Comparison of ENCODE assay signal across 24 cellular contexts in genomic region chr6:137269347-137269746, GRCh38. TPM values are rescaled to one million over a fixed set of nuclear protein-coding genes. Genes with fewer than 3 reads are reported as not detected.
DNase-seq lines count a peak whose midpoint lies in the region; ATAC-seq, FAIRE-seq and TF ChIP-seq lines count a peak whose summit lies in the region.
"Had no signal": no experiment of that assay in that cellular context is flagged by ENCODE, and none has a peak within 500 bp of the region (broad histone marks: within the 10 kb centered on the region; RNA-seq: fewer than 3 reads in every experiment).

No MANE protein-coding gene starts in this region.

- 73% methylated on average over 3 of the region's 3 CpGs for WGBS in HepG2 (ENCODE audit: low lambda C conversion rate)
- WGBS in right lobe of liver (ENCODE audit: insufficient coverage, low coverage, low lambda C conversion rate, missing lambda C conversion rate): 65% methylated on average over 3 of the region's 3 CpGs

- ATAC-seq in HepG2 (no peak), right lobe of liver (no peak)
- ATAC-seq in stimulated activated effector memory CD8-positive, alpha-beta T cell treated with anti-CD3 and anti-CD28 coated beads, Interleukin-12 subunit alpha, Interleukin-12 subunit beta, amount 100 ng/mL, for 72 hours: peak; percentile 51
- ATAC-seq: A549, GM23338 had no signal

- TF ChIP-seq RAD21 in HepG2 (CRISPR knock-in tag; IDR thresholded peaks at IDR 0.05): no peak

- no peaks in the 10 kb centered on the region for H3K79me2 ChIP-seq in HepG2 (ENCODE audit: insufficient read depth, low read length)

- no peaks in the 10 kb centered on the region for H4K20me1 ChIP-seq in HepG2 (ENCODE audit: insufficient read depth, low read length)

- peaks cover 12% of the 10 kb centered on the region for H3K4me1 Mint-ChIP-seq in T-helper 1 cell treated with Interleukin-12 subunit alpha and Interleukin-12 subunit beta and Interleukin-4 antibody, amounts not matched to agents 30 μg/mL and 1 μg/mL, for 36 hours (ENCODE audit: low read depth)
- peaks cover 42 to 53% of the 10 kb centered on the region in 2 donors for H3K4me1 Mint-ChIP-seq in immature natural killer cell
- H3K4me1 Mint-ChIP-seq in stimulated activated effector memory CD8-positive, alpha-beta T cell treated with anti-CD3 and anti-CD28 coated beads, Interleukin-12 subunit alpha, Interleukin-12 subunit beta, amount 100 ng/mL, for 72 hours: peaks cover 16% of the 10 kb centered on the region

- intact Hi-C loops in HepG2 (cut with micrococcal nuclease; ENCODE audit: unreplicated experiment): no loop called here
- intact Hi-C loops in right lobe of liver (cut with DNase I): loop anchor here in 1 of 2 donors (10.0 kb wide), 1 partner anchor 365 kb away; no protein-coding TSS in a partner anchor

- H3K36me3 ChIP-seq in HepG2 (replicated peaks in 1 of 2; ENCODE audit: control insufficient read depth in 1 of 2, insufficient read depth in 2 of 2, low read length in 2 of 2) (no peaks in the 10 kb centered on the region), right lobe of liver (no peaks in the 10 kb centered on the region)

- peak overlapping the region; percentile 21 for H3K27ac Mint-ChIP-seq in T-helper 1 cell treated with Interleukin-12 subunit alpha and Interleukin-12 subunit beta and Interleukin-4 antibody, amounts not matched to agents 30 μg/mL and 1 μg/mL, for 36 hours
- H3K27ac Mint-ChIP-seq in immature natural killer cell: peak overlapping the region; percentile 69 to 95 (median 83)
- H3K27ac Mint-ChIP-seq in stimulated activated effector memory CD8-positive, alpha-beta T cell treated with anti-CD3 and anti-CD28 coated beads, Interleukin-12 subunit alpha, Interleukin-12 subunit beta, amount 100 ng/mL, for 72 hours: no peak overlapping the region
- H3K27ac Mint-ChIP-seq: CD4-positive, alpha-beta T cell; GM23338 had no signal

- H3K4me1 ChIP-seq in HepG2 (ENCODE audit: insufficient read depth, low read length) (no peaks in the 10 kb centered on the region), right lobe of liver (no peaks in the 10 kb centered on the region)
- H3K4me1 ChIP-seq: A549 had no signal

- H3K9ac ChIP-seq in HepG2 (ENCODE audit: insufficient read depth, low read depth, low read length): no peak overlapping the region

- CTCF ChIA-PET in HepG2 (lab: Yijun Ruan, JAX; ENCODE audit: low intra/inter-chr PET ratio, low total read pairs): no interaction called here

- H3K4me3 ChIP-seq in HepG2 (replicated peaks in 1 of 3; ENCODE audit: insufficient read depth in 1 of 3, low read depth in 2 of 3, low read length in 3 of 3) (no peak overlapping the region), right lobe of liver (no peak overlapping the region)
- H3K4me3 ChIP-seq: A549, GM12878, GM23338 had no signal

- H3K9me3 Mint-ChIP-seq in T-helper 1 cell treated with Interleukin-12 subunit alpha and Interleukin-12 subunit beta and Interleukin-4 antibody, amounts not matched to agents 30 μg/mL and 1 μg/mL, for 36 hours: peaks cover 4% of the 10 kb centered on the region
- H3K9me3 Mint-ChIP-seq in immature natural killer cell: peaks cover 0 to 1% (median 0%) of the 10 kb centered on the region in 6 donors
- H3K9me3 Mint-ChIP-seq in stimulated activated effector memory CD8-positive, alpha-beta T cell treated with anti-CD3 and anti-CD28 coated beads, Interleukin-12 subunit alpha, Interleukin-12 subunit beta, amount 100 ng/mL, for 72 hours: peaks cover 3% of the 10 kb centered on the region
- H3K9me3 Mint-ChIP-seq: CD4-positive, alpha-beta T cell; GM23338 had no signal

- H3K9me3 ChIP-seq in HepG2 (ENCODE audit: low read length) (no peaks in the 10 kb centered on the region), right lobe of liver (no peaks in the 10 kb centered on the region)

- POLR2A ChIA-PET in HepG2 (lab: Yijun Ruan, JAX): no interaction called here

- BruUV-seq in HepG2 (replicated peaks; lab: Mats Ljungman, UMichigan): no TSS peak

- TF ChIP-seq CTCF in HepG2 (CRISPR knock-in tag; IDR thresholded peaks at IDR 0.05) (no peak), right lobe of liver (IDR thresholded peaks at IDR 0.05) (no peak)

- H3K27me3 Mint-ChIP-seq in T-helper 1 cell treated with Interleukin-12 subunit alpha and Interleukin-12 subunit beta and Interleukin-4 antibody, amounts not matched to agents 30 μg/mL and 1 μg/mL, for 36 hours (ENCODE audit: low read depth): peaks cover 59% of the 10 kb centered on the region
- H3K27me3 Mint-ChIP-seq in immature natural killer cell (ENCODE audit: low read depth in 3 of 3): peaks cover 0 to 7% (median 4%) of the 10 kb centered on the region in 3 donors

- no peak overlapping the region for H3K4me3 Mint-ChIP-seq in T-helper 1 cell treated with Interleukin-12 subunit alpha and Interleukin-12 subunit beta and Interleukin-4 antibody, amounts not matched to agents 30 μg/mL and 1 μg/mL, for 36 hours
- H3K4me3 Mint-ChIP-seq in immature natural killer cell: peak overlapping the region; percentile 40 to 65 (median 61)
- H3K4me3 Mint-ChIP-seq in stimulated activated effector memory CD8-positive, alpha-beta T cell treated with anti-CD3 and anti-CD28 coated beads, Interleukin-12 subunit alpha, Interleukin-12 subunit beta, amount 100 ng/mL, for 72 hours: no peak overlapping the region
- H3K4me3 Mint-ChIP-seq: CD4-positive, alpha-beta T cell; GM23338 had no signal

- peak; percentile 4 for FAIRE-seq in HepG2 (lab: Jason Lieb, UNC)
- FAIRE-seq: A549, GM12878, H54 had no signal

- no peak overlapping the region for H2AFZ ChIP-seq in HepG2 (ENCODE audit: low read length)
- H2AFZ ChIP-seq: GM23338 had no signal

- H3K27ac ChIP-seq in HepG2 (ENCODE audit: extremely low read length, insufficient read depth, low read length): no peak overlapping the region
- H3K27ac ChIP-seq in right lobe of liver: no peak overlapping the region
- H3K27ac ChIP-seq: 22Rv1, A549, C4-2B, HL-60 had no signal

- TF ChIP-seq EP300 in HepG2 (IDR thresholded peaks at IDR 0.05; ENCODE audit: low read depth in 2 of 2, low read length in 2 of 2): no peak
- TF ChIP-seq EP300 in HepG2 (CRISPR knock-in tag; IDR thresholded peaks at IDR 0.05; ENCODE audit: borderline replicate concordance): no peak

- DNase-seq in T-helper 1 cell (no peak), HepG2 (ENCODE audit: low spot score) (no peak), right lobe of liver (no peak), immature natural killer cell (peak; percentile 53 to 71 (median 70)), SIG-M5 (lab: John Stamatoyannopoulos, UW) (no peak)
- DNase-seq in stimulated activated effector memory CD8-positive, alpha-beta T cell treated with anti-CD3 and anti-CD28 coated beads, Interleukin-12 subunit alpha, Interleukin-12 subunit beta, amount 100 ng/mL, for 72 hours (ENCODE audit: low spot score in 2 of 2): no peak
- no peak for DNase-seq in activated CD8-positive, alpha-beta memory T cell treated with anti-CD3 and anti-CD28 coated beads, Interleukin-2, amount 50 U/mL, for 48 hours
- DNase-seq: AML-193; CD4-positive, alpha-beta T cell; COR-L47; DMS 273 treated with DMSO at 0.1 percent for 48 hours; DMS53; DND-41; EL; HCEC 1CT; IMR-90 had no signal

- H3K4me2 ChIP-seq in HepG2 (ENCODE audit: low read depth, low read length): no peak overlapping the region
- H3K4me2 ChIP-seq: A549, GM23338 had no signal

- H3K36me3 Mint-ChIP-seq in T-helper 1 cell treated with Interleukin-12 subunit alpha and Interleukin-12 subunit beta and Interleukin-4 antibody, amounts not matched to agents 30 μg/mL and 1 μg/mL, for 36 hours (ENCODE audit: low read depth): peaks cover 3% of the 10 kb centered on the region
- H3K36me3 Mint-ChIP-seq in immature natural killer cell: peaks cover 0 to 8% (median 0%) of the 10 kb centered on the region in 3 donors
- H3K36me3 Mint-ChIP-seq in stimulated activated effector memory CD8-positive, alpha-beta T cell treated with anti-CD3 and anti-CD28 coated beads, Interleukin-12 subunit alpha, Interleukin-12 subunit beta, amount 100 ng/mL, for 72 hours: no peaks in the 10 kb centered on the region

- in situ Hi-C loops in HepG2 (cut with HindIII; ENCODE audit: extremely low pct_ligation_motif_present, low pct_unique_long_range_greater_than_20kb): loop anchor here (5.0 kb wide), 1 partner anchor 177 kb away; no protein-coding TSS in a partner anchor

- TF ChIP-seq POLR2A in HepG2 (IDR thresholded peaks at IDR 0.05; ENCODE audit: insufficient read depth in 1 of 2, low read depth in 2 of 2, low read length in 2 of 2): no peak
- no peak for TF ChIP-seq POLR2A in right lobe of liver (IDR thresholded peaks at IDR 0.05)

- H3K27me3 ChIP-seq in HepG2 (ENCODE audit: control insufficient read depth in 1 of 2, insufficient read depth in 2 of 2, low read length in 2 of 2) (no peaks in the 10 kb centered on the region), right lobe of liver (no peaks in the 10 kb centered on the region)

TF ChIP-seq in HepG2, 621 proteins besides CTCF, POLR2A, EP300 and RAD21 (continues in another document):
- TF ChIP-seq MIXL1 (CRISPR knock-in tag; IDR thresholded peaks at IDR 0.05) (no peak), HOXA7 (CRISPR knock-in tag; IDR thresholded peaks at IDR 0.05) (no peak), CBX1 (IDR thresholded peaks at IDR 0.05; ENCODE audit: low read depth) (no peak), HCFC1 (IDR thresholded peaks at IDR 0.05; ENCODE audit: low read depth, low read length) (no peak)

RNA-seq across cellular contexts. Expression of gene IFNGR1, which starts 50.2 kb away (rescaled TPM):
- total RNA-seq in HepG2 (2016; rRNA removed; fragmentation: Illumina TruSeq; extraction: Trizol) (48.9 and 82.8 TPM in 2 replicates), right lobe of liver (10 to 100 TPM; 25.8 to 88.8 (median 37.4) TPM)
- total RNA-seq in HepG2 (2016; cell fraction: cytosol; rRNA removed; fragmentation: Illumina TruSeq; extraction: Trizol; ENCODE audit: low read depth): 8.4 and 9.4 TPM in 2 replicates
- 45.8 and 85.1 TPM in 2 replicates for total RNA-seq in HepG2 (2016; cell fraction: insoluble cytoplasmic fraction; rRNA removed; fragmentation: Illumina TruSeq; extraction: Trizol)
- 20.8 and 24.3 TPM in 2 replicates for total RNA-seq in HepG2 (2016; cell fraction: membrane; rRNA removed; fragmentation: Illumina TruSeq; extraction: Trizol)
- 88.6 and 101 TPM in 2 replicates for total RNA-seq in HepG2 (2016; cell fraction: nucleus; rRNA removed; fragmentation: Illumina TruSeq; extraction: Trizol)
- polyA plus RNA-seq in HepG2 (2011; rRNA removed) (71.6 and 87.8 TPM in 2 replicates), immature natural killer cell (10 to 100 TPM; 70.4 to 79.3 (median 70.4) TPM)
- polyA plus RNA-seq in HepG2 (2011; cell fraction: cytosol; rRNA removed): 34.2 and 50.3 TPM in 2 replicates
- 31.2 and 32.5 TPM in 2 replicates for polyA plus RNA-seq in HepG2 (2011; cell fraction: nucleus; rRNA removed)
- 50.2 and 52.0 TPM in 2 replicates for polyA plus RNA-seq in HepG2 (2012)
- 4.8 and 5.5 TPM in 2 replicates for polyA plus RNA-seq in HepG2 (2016; cell fraction: cytosol; fragmentation: Illumina TruSeq; extraction: Trizol; ENCODE audit: low read depth)
- 37.4 and 39.7 TPM in 2 replicates for polyA plus RNA-seq in HepG2 (2016; cell fraction: insoluble cytoplasmic fraction; fragmentation: Illumina TruSeq; extraction: Trizol; ENCODE audit: low read depth)
- 10.2 and 10.4 TPM in 2 replicates for polyA plus RNA-seq in HepG2 (2016; cell fraction: membrane; fragmentation: Illumina TruSeq; extraction: Trizol; ENCODE audit: low read depth)
- 112 and 116 TPM in 2 replicates for polyA plus RNA-seq in HepG2 (2016; cell fraction: nucleus; fragmentation: Illumina TruSeq; extraction: Trizol; ENCODE audit: insufficient read depth, low read depth)
- 37.9 and 170 TPM in 2 replicates for polyA minus RNA-seq in HepG2 (2011; rRNA and poly(A)+ RNA removed; ENCODE audit: low replicate concordance)
- 54.0 and 55.4 TPM in 2 replicates for polyA minus RNA-seq in HepG2 (2011; cell fraction: cytosol; rRNA and poly(A)+ RNA removed)
- 95.2 and 116 TPM in 2 replicates for polyA minus RNA-seq in HepG2 (2011; cell fraction: nucleus; rRNA and poly(A)+ RNA removed)

Comparison
In these comparisons a context has a peak if more than half of its experiments do, and no peak if none do; other contexts are left out.
1. H3K4me3 Mint-ChIP-seq: peak in immature natural killer cell (5 of 5); none in T-helper 1 cell treated with Interleukin-12 subunit alpha and Interleukin-12 subunit beta and Interleukin-4 antibody, amounts not matched to agents 30 μg/mL and 1 μg/mL, for 36 hours (single experiment) and stimulated activated effector memory CD8-positive, alpha-beta T cell treated with anti-CD3 and anti-CD28 coated beads, Interleukin-12 subunit alpha, Interleukin-12 subunit beta, amount 100 ng/mL, for 72 hours (single experiment).
2. DNase-seq: peak in immature natural killer cell (3 of 3); none in T-helper 1 cell (0 of 5), HepG2 (single experiment), right lobe of liver (0 of 3), stimulated activated effector memory CD8-positive, alpha-beta T cell treated with anti-CD3 and anti-CD28 coated beads, Interleukin-12 subunit alpha, Interleukin-12 subunit beta, amount 100 ng/mL, for 72 hours (0 of 2), activated CD8-positive, alpha-beta memory T cell treated with anti-CD3 and anti-CD28 coated beads, Interleukin-2, amount 50 U/mL, for 48 hours (single experiment) and SIG-M5 (single experiment).